In the genomic region with DNA sequence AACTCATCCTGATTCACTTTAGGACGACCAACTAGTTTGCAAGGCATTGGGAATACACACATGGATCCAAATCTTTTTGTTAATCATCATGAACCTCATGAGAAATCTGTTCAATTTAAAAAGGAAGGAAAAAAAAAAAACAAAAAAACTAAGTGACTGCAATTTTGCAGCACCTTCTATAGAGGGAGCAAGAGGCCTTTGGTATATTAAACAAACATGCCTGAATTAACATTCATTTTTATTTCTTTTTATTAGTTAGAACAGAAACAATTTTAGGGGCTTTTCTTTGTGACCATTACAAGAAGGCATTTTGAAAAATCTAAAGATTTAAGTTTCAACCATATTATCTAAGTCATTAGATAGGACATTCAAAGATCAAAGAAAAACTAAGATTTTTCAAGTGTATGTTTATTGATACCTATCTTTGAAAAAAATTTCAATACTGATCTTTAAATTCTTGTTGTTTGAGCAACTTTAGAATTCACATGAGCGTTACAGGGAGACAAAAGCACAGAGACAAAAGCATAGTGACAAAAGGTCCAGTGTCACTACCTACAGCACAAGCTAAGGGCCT, we compare ENCODE assay signal across 8 cellular contexts.
DNase-seq lines count a peak whose midpoint lies in the region; ATAC-seq and TF ChIP-seq lines count a peak whose summit lies in the region.

No MANE protein-coding gene starts in this region.

- intact Hi-C loops in mucosa of descending colon (cut with DNase I, micrococcal nuclease), result loop anchor here (5.0 to 10.0 kb wide), 2 partner anchors 178 to 926 kb away; partner anchors contain the start of gene CBLB (in 1 of the 2)

- H3K4me3 ChIP-seq in mucosa of descending colon, result no peak overlapping the region

- CTCF ChIA-PET in activated CD8-positive, alpha-beta memory T cell treated with anti-CD3 and anti-CD28 coated beads, Interleukin-2, amount 10 ng/mL, durations not matched to agents 7 days and 5 days (lab: Charles Lee), result interaction anchor here (0.7 to 1.5 kb wide), 4 partner anchors 8 to 172 kb away, joined by 3 to 4 read pairs (median 3); no protein-coding TSS in a partner anchor

- H3K27ac Mint-ChIP-seq in activated CD8-positive, alpha-beta memory T cell treated with anti-CD3 and anti-CD28 coated beads, Interleukin-2, amount 10 ng/mL, durations not matched to agents 7 days and 5 days, result peak overlapping the region; percentile 65
- peak overlapping the region; percentile 94 for H3K27ac Mint-ChIP-seq in central memory CD8-positive, alpha-beta T cell (ENCODE audit: low read depth)

- peak; percentile 47 for ATAC-seq in activated CD8-positive, alpha-beta memory T cell treated with anti-CD3 and anti-CD28 coated beads, Interleukin-2, amount 10 ng/mL, durations not matched to agents 7 days and 5 days
- no peak for ATAC-seq in central memory CD8-positive, alpha-beta T cell (replicated peaks; ENCODE audit: extremely low read depth, poor library complexity, severe bottlenecking)
- no peak for ATAC-seq in mucosa of descending colon
- no peak for ATAC-seq in GM18517 (IDR thresholded peaks at IDR 0.05; ENCODE audit: unreplicated experiment)
- no peak for ATAC-seq in stimulated activated naive CD8-positive, alpha-beta T cell treated with anti-CD3 and anti-CD28 coated beads, Interleukin-15, Interleukin-2, amounts not matched to agents 100 U/mL and 50 U/mL, for 24 hours

- peaks cover 2% of the 10 kb centered on the region for H3K9me3 Mint-ChIP-seq in activated CD8-positive, alpha-beta memory T cell treated with anti-CD3 and anti-CD28 coated beads, Interleukin-2, amount 10 ng/mL, durations not matched to agents 7 days and 5 days (ENCODE audit: low read depth)
- no peaks in the 10 kb centered on the region for H3K9me3 Mint-ChIP-seq in central memory CD8-positive, alpha-beta T cell

- DNase-seq in activated CD8-positive, alpha-beta memory T cell treated with anti-CD3 and anti-CD28 coated beads, Interleukin-2, amount 10 ng/mL, durations not matched to agents 7 days and 5 days, result no peak
- DNase-seq in activated CD8-positive, alpha-beta memory T cell treated with anti-CD3 and anti-CD28 coated beads, Interleukin-2, amount 50 U/mL, for 4 hours, result no peak
- DNase-seq in NAMALWA (ENCODE audit: low spot score), result peak; percentile 32
- no peak for DNase-seq in central memory CD8-positive, alpha-beta T cell (ENCODE audit: low spot score in 2 of 2)
- no peak for DNase-seq in mucosa of descending colon
- DNase-seq in hypothalamus (lab: John Stamatoyannopoulos, UW), result no peak
- DNase-seq in stimulated activated naive CD8-positive, alpha-beta T cell treated with anti-CD3 and anti-CD28 coated beads, Interleukin-15, Interleukin-2, amounts not matched to agents 100 U/mL and 50 U/mL, for 24 hours, result no peak

- no peaks in the 10 kb centered on the region for H3K36me3 ChIP-seq in mucosa of descending colon (ENCODE audit: low read depth)

- H3K27me3 Mint-ChIP-seq in activated CD8-positive, alpha-beta memory T cell treated with anti-CD3 and anti-CD28 coated beads, Interleukin-2, amount 10 ng/mL, durations not matched to agents 7 days and 5 days, result no peaks in the 10 kb centered on the region
- no peaks in the 10 kb centered on the region for H3K27me3 Mint-ChIP-seq in central memory CD8-positive, alpha-beta T cell

- H3K4me1 Mint-ChIP-seq in activated CD8-positive, alpha-beta memory T cell treated with anti-CD3 and anti-CD28 coated beads, Interleukin-2, amount 10 ng/mL, durations not matched to agents 7 days and 5 days, result peaks cover 21% of the 10 kb centered on the region
- H3K4me1 Mint-ChIP-seq in central memory CD8-positive, alpha-beta T cell, result peaks cover 24% of the 10 kb centered on the region

- TF ChIP-seq CTCF in mucosa of descending colon (IDR thresholded peaks at IDR 0.05), result peak; percentile 38

- no peaks in the 10 kb centered on the region for H3K4me1 ChIP-seq in mucosa of descending colon (ENCODE audit: low read depth)

- no peaks in the 10 kb centered on the region for H3K9me3 ChIP-seq in mucosa of descending colon

- H3K36me3 Mint-ChIP-seq in activated CD8-positive, alpha-beta memory T cell treated with anti-CD3 and anti-CD28 coated beads, Interleukin-2, amount 10 ng/mL, durations not matched to agents 7 days and 5 days, result peaks cover 48% of the 10 kb centered on the region
- peaks cover 30% of the 10 kb centered on the region for H3K36me3 Mint-ChIP-seq in central memory CD8-positive, alpha-beta T cell (ENCODE audit: insufficient read depth)

- H3K4me3 Mint-ChIP-seq in activated CD8-positive, alpha-beta memory T cell treated with anti-CD3 and anti-CD28 coated beads, Interleukin-2, amount 10 ng/mL, durations not matched to agents 7 days and 5 days, result no peak overlapping the region
- H3K4me3 Mint-ChIP-seq in central memory CD8-positive, alpha-beta T cell, result no peak overlapping the region
